In genomic region chr13:74452176-74452575, GRCh38 we compare ENCODE assay signal across 20 cellular contexts.
"Had no signal": no experiment of that assay in that cellular context is flagged by ENCODE, and none has a peak within 500 bp of the region (broad histone marks: within the 10 kb centered on the region; RNA-seq: fewer than 3 reads in every experiment).

No MANE protein-coding gene starts in this region.

- H3K4me3 ChIP-seq: prostate gland had no signal

- H3K27ac Mint-ChIP-seq: activated CD4-positive, alpha-beta memory T cell treated with anti-CD3 and anti-CD28 coated beads for 36 hours; activated CD8-positive, alpha-beta memory T cell treated with anti-CD3 and anti-CD28 coated beads, Interleukin-2, amount 10 ng/mL, durations not matched to agents 7 days and 5 days; activated T-helper 2 cell treated with anti-CD3 and anti-CD28 coated beads, Interferon-gamma antibody, Interleukin-2, Interleukin-4, amounts not matched to agents 10 μg/mL and 5 μg/mL and 100 μg/mL, durations not matched to agents 14 hours and 24 hours and 36 hours; nephron progenitor cell; T-cell had no signal

- H3K36me3 ChIP-seq: prostate gland had no signal

- H3K27ac ChIP-seq: prostate gland, VCaP had no signal

- H3K4me1 Mint-ChIP-seq: activated CD8-positive, alpha-beta memory T cell treated with anti-CD3 and anti-CD28 coated beads, Interleukin-2, amount 10 ng/mL, durations not matched to agents 7 days and 5 days; T-cell had no signal

- H3K9me3 Mint-ChIP-seq: activated T-helper 2 cell treated with anti-CD3 and anti-CD28 coated beads, Interferon-gamma antibody, Interleukin-2, Interleukin-4, amounts not matched to agents 10 μg/mL and 5 μg/mL and 100 μg/mL, durations not matched to agents 14 hours and 24 hours and 36 hours had no signal

- H3K4me1 ChIP-seq: prostate gland had no signal

- ATAC-seq: activated CD8-positive, alpha-beta memory T cell treated with anti-CD3 and anti-CD28 coated beads, Interleukin-2, amount 10 ng/mL, durations not matched to agents 7 days and 5 days; right cardiac atrium; T-cell had no signal

- FAIRE-seq: frontal cortex, small intestine had no signal

- H3K4me3 Mint-ChIP-seq: activated CD4-positive, alpha-beta memory T cell treated with anti-CD3 and anti-CD28 coated beads for 36 hours; activated CD8-positive, alpha-beta memory T cell treated with anti-CD3 and anti-CD28 coated beads, Interleukin-2, amount 10 ng/mL, durations not matched to agents 7 days and 5 days; nephron progenitor cell; T-cell had no signal

- H3K36me3 Mint-ChIP-seq: activated CD4-positive, alpha-beta memory T cell treated with anti-CD3 and anti-CD28 coated beads for 36 hours; activated CD8-positive, alpha-beta memory T cell treated with anti-CD3 and anti-CD28 coated beads, Interleukin-2, amount 10 ng/mL, durations not matched to agents 7 days and 5 days had no signal

- DNase-seq: activated CD4-positive, alpha-beta memory T cell treated with anti-CD3 and anti-CD28 coated beads for 36 hours; activated CD8-positive, alpha-beta memory T cell treated with anti-CD3 and anti-CD28 coated beads, Interleukin-2, amount 10 ng/mL, durations not matched to agents 7 days and 5 days; activated naive CD4-positive, alpha-beta T cell treated with anti-CD3 and anti-CD28 coated beads, Interleukin-2, amount 50 U/mL, for 16 hours; activated T-cell treated with anti-CD3 and anti-CD28 coated beads, Interleukin-2, amount 50 U/mL, for 1 hour; amniotic stem cell; head of caudate nucleus; nephron progenitor cell; occipital lobe; right cardiac atrium; small intestine; stimulated activated CD4-positive, alpha-beta T cell treated with anti-CD3 and anti-CD28 coated beads, Interleukin-4, amount 100 ng/mL, for 4 hours; stimulated activated CD8-positive, alpha-beta memory T cell treated with anti-CD3 and anti-CD28 coated beads, Interleukin-4, amount 100 ng/mL, for 48 hours; stimulated activated naive CD4-positive, alpha-beta T cell treated with Interleukin-2 at 50 U/mL for 16 hours; T-cell; T-helper 9 cell; trophoblast cell had no signal
